In the genomic region with DNA sequence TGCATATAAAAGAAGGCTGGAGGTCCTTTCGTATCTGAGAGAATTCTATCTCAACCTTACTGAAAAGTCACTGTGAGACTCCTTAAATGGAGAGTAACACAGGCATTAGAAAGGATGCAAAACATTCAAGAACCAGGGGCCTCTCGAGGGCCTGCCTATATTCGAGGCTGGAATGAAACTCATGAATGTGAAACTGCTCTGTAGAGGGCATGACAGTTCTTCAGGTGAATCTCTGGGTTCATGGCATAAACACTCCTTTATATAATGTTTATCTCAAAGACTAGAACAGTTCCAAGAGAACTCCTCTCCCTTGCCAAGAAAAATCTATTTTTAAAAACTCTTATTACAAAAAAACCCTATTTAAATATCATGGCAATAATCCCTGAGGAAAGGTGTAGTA, we compare ENCODE assay signal across 1 cellular context.
TF ChIP-seq lines count a peak whose summit lies in the region.

No MANE protein-coding gene starts in this region.

TF ChIP-seq in HCT116, 20 proteins besides CTCF, POLR2A, EP300 and RAD21 (continued from another document):
- no peak for TF ChIP-seq SIN3A (IDR thresholded peaks at IDR 0.05; ENCODE audit: low read depth)
- TF ChIP-seq POLR2AphosphoS5 (IDR thresholded peaks at IDR 0.05; ENCODE audit: low read depth, low read length), result no peak
- TF ChIP-seq ZFX (IDR thresholded peaks at IDR 0.05), result no peak
- TF ChIP-seq EZH2phosphoT487 (IDR thresholded peaks at IDR 0.05; ENCODE audit: borderline replicate concordance), result no peak
- no peak for TF ChIP-seq ELF1 (IDR thresholded peaks at IDR 0.05; ENCODE audit: borderline replicate concordance, low read depth)
